ENCODE assay signal across 9 cellular contexts in the genomic region with DNA sequence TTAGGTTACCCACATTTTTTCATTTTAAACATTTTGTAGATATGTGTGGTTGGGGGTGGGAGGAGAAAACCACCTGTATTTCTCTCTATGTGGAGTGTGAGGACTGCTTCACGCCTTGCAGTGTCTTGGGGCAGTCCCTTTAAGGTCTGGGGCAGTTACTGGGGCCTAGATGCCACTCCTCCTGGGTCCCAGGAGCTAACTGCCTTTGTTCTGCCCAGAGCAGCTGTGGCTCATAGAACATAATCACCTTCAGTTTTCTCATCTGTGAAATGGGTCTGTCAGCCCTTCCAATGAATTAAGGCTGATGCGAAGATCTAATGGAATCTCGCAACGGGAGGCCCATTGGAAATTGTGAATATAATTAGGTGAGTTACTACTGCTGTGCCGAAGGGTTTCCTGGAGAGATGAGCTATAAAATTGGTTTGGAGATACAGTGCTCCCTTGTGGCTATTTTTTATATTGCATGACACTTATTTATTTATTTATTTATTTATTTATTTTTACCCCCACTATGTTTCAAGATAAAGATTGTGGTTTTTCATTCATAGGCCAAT. TPM values are rescaled to one million over a fixed set of nuclear protein-coding genes. Genes with fewer than 3 reads are reported as not detected.
DNase-seq lines count a peak whose midpoint lies in the region; ATAC-seq and TF ChIP-seq lines count a peak whose summit lies in the region.
"Had no signal": no experiment of that assay in that cellular context is flagged by ENCODE, and none has a peak within 500 bp of the region (broad histone marks: within the 10 kb centered on the region; RNA-seq: fewer than 3 reads in every experiment).

No MANE protein-coding gene starts in this region.

- intact Hi-C loops in CD4-positive, alpha-beta memory T cell (cut with micrococcal nuclease): loop anchor here (10.0 kb wide), 1 partner anchor 194 kb away; a partner anchor contains a TSS
- intact Hi-C loops in CD4-positive, alpha-beta T cell (cut with DNase I, micrococcal nuclease): no loop called here

- H3K36me3 ChIP-seq in CD4-positive, alpha-beta memory T cell (ENCODE audit: insufficient read depth, low read length): no peaks in the 10 kb centered on the region

- no peaks in the 10 kb centered on the region for H3K4me1 ChIP-seq in CD4-positive, alpha-beta memory T cell (ENCODE audit: insufficient read depth, low read length)

- H3K27ac ChIP-seq in CD4-positive, alpha-beta memory T cell (ENCODE audit: low read depth, low read length): no peak overlapping the region
- no peak overlapping the region for H3K27ac ChIP-seq in CD4-positive, alpha-beta T cell (ENCODE audit: low read depth, low read length)

- no peaks in the 10 kb centered on the region for H3K27me3 ChIP-seq in CD4-positive, alpha-beta memory T cell (ENCODE audit: insufficient read depth, low read length)
- no peaks in the 10 kb centered on the region for H3K27me3 ChIP-seq in CD4-positive, alpha-beta T cell (ENCODE audit: control insufficient read depth, insufficient read depth, low read length)

- no peaks in the 10 kb centered on the region for H3K36me3 Mint-ChIP-seq in CD4-positive, alpha-beta memory T cell
- no peaks in the 10 kb centered on the region for H3K36me3 Mint-ChIP-seq in CD4-positive, alpha-beta T cell (ENCODE audit: low read depth)

- peaks cover 11 to 14% of the 10 kb centered on the region in 2 donors for H3K27me3 Mint-ChIP-seq in CD4-positive, alpha-beta memory T cell
- H3K27me3 Mint-ChIP-seq in CD4-positive, alpha-beta T cell: peaks cover 25% of the 10 kb centered on the region

- H3K4me3 ChIP-seq in CD4-positive, alpha-beta memory T cell (ENCODE audit: low read length in 2 of 2): no peak overlapping the region
- no peak overlapping the region for H3K4me3 ChIP-seq in foreskin fibroblast (ENCODE audit: low read depth in 1 of 2, low read length in 2 of 2)

- H3K4me3 Mint-ChIP-seq in CD4-positive, alpha-beta memory T cell: no peak overlapping the region
- H3K4me3 Mint-ChIP-seq in CD4-positive, alpha-beta T cell: no peak overlapping the region

- POLR2A ChIA-PET in CD4-positive, alpha-beta memory T cell (lab: Charles Lee; ENCODE audit: partially characterized antibody): no interaction called here
- POLR2A ChIA-PET in CD4-positive, alpha-beta T cell (lab: Charles Lee): no interaction called here

- ATAC-seq in HG03196 (IDR thresholded peaks at IDR 0.05; ENCODE audit: unreplicated experiment): no peak
- no peak for ATAC-seq in CD4-positive, alpha-beta T cell (ENCODE audit: poor library complexity)
- no peak for ATAC-seq in GM18498 (IDR thresholded peaks at IDR 0.05; ENCODE audit: unreplicated experiment)

- no peaks in the 10 kb centered on the region for H3K9me3 Mint-ChIP-seq in CD4-positive, alpha-beta memory T cell
- H3K9me3 Mint-ChIP-seq in CD4-positive, alpha-beta T cell: no peaks in the 10 kb centered on the region

- peaks cover 0 to 2% (median 0%) of the 10 kb centered on the region in 4 donors for H3K4me1 Mint-ChIP-seq in CD4-positive, alpha-beta memory T cell
- no peaks in the 10 kb centered on the region for H3K4me1 Mint-ChIP-seq in CD4-positive, alpha-beta T cell (ENCODE audit: low read depth)

- peak overlapping the region in 1 of 7 donors; percentile 26 for H3K27ac Mint-ChIP-seq in CD4-positive, alpha-beta memory T cell
- H3K27ac Mint-ChIP-seq in CD4-positive, alpha-beta T cell: no peak overlapping the region

- CTCF ChIA-PET in CD4-positive, alpha-beta memory T cell (lab: Charles Lee; ENCODE audit: partially characterized antibody): interaction anchor here (0.6 to 2.1 kb wide), 6 partner anchors 9 to 55 kb away, joined by 3 to 6 read pairs (median 3); no protein-coding TSS in a partner anchor
- CTCF ChIA-PET in CD4-positive, alpha-beta T cell (lab: Charles Lee): interaction anchor here (1.0 kb wide), 1 partner anchor 9 kb away, joined by 3 read pairs; no protein-coding TSS in a partner anchor

- peak; percentile 6 for TF ChIP-seq CTCF in foreskin fibroblast (IDR thresholded peaks at IDR 0.05; ENCODE audit: low read depth, low read length)
- TF ChIP-seq CTCF in CD4-positive, alpha-beta T cell (IDR thresholded peaks at IDR 0.05): no peak

- peak in 3 of 5 donors; percentile 12 to 19 (median 14) for DNase-seq in CD4-positive, alpha-beta memory T cell
- DNase-seq in HCEC 1CT (peak; percentile 43), SHP77 treated with DMSO at 0.1 percent for 48 hours (lab: John Stamatoyannopoulos, UW) (peak; percentile 18), foreskin fibroblast (peak; percentile 7 to 32), superior temporal gyrus (ENCODE audit: extremely low spot score) (peak; percentile 56)
- no peak for DNase-seq in CD4-positive, alpha-beta T cell

- H3K9me3 ChIP-seq in CD4-positive, alpha-beta memory T cell (ENCODE audit: control insufficient read depth in 1 of 2, low read length in 2 of 2): no peaks in the 10 kb centered on the region
- no peaks in the 10 kb centered on the region for H3K9me3 ChIP-seq in CD4-positive, alpha-beta T cell (ENCODE audit: control insufficient read depth, low read length)

RNA-seq across cellular contexts. Expression of a gene that starts 22.9 kb away (rescaled TPM):
- not detected for total RNA-seq in CD4-positive, alpha-beta memory T cell
- polyA plus RNA-seq in CD4-positive, alpha-beta memory T cell: not detected
- total RNA-seq in CD4-positive, alpha-beta T cell: not detected

RNA-seq across cellular contexts. Expression of a gene that starts 53.4 kb away (rescaled TPM):
- not detected for total RNA-seq in CD4-positive, alpha-beta memory T cell
- polyA plus RNA-seq in CD4-positive, alpha-beta memory T cell: not detected
- not detected for total RNA-seq in CD4-positive, alpha-beta T cell
- polyA plus RNA-seq: thymus had no signal

RNA-seq across cellular contexts. Expression of a gene that starts 57.3 kb away (rescaled TPM):
- total RNA-seq in CD4-positive, alpha-beta memory T cell: not detected
- not detected for polyA plus RNA-seq in CD4-positive, alpha-beta memory T cell
- total RNA-seq in CD4-positive, alpha-beta T cell: not detected

Comparison
In these comparisons a context has a peak if more than half of its experiments do, and no peak if none do; other contexts are left out.
1. DNase-seq: peak in CD4-positive, alpha-beta memory T cell (3 of 5), HCEC 1CT (single experiment), SHP77 treated with DMSO at 0.1 percent for 48 hours (single experiment), foreskin fibroblast (2 of 2) and superior temporal gyrus (single experiment); none in CD4-positive, alpha-beta T cell (0 of 10).